In genomic region chr9:35611230-35611797, GRCh38 we compare ENCODE assay signal across 8 cellular contexts. TPM values are rescaled to one million over a fixed set of nuclear protein-coding genes. Genes with fewer than 3 reads are reported as not detected.
DNase-seq lines count a peak whose midpoint lies in the region; ATAC-seq, FAIRE-seq and TF ChIP-seq lines count a peak whose summit lies in the region.

No MANE protein-coding gene starts in this region.

- peaks cover 31% of the 10 kb centered on the region for H3K36me3 Mint-ChIP-seq in activated T-cell treated with anti-CD3 and anti-CD28 coated beads, Interleukin-2, amount 50 U/mL, for 24 hours (ENCODE audit: low read depth)

- H3K4me1 Mint-ChIP-seq in activated T-cell treated with anti-CD3 and anti-CD28 coated beads, Interleukin-2, amount 50 U/mL, for 24 hours (ENCODE audit: low read depth): peaks cover 16% of the 10 kb centered on the region

- H3K4me3 Mint-ChIP-seq in activated T-cell treated with anti-CD3 and anti-CD28 coated beads, Interleukin-2, amount 50 U/mL, for 24 hours: no peak overlapping the region

- peaks cover 0 to 7% (median under 1%) of the 10 kb centered on the region in 3 donors for H3K4me1 ChIP-seq in pancreas

- no peaks in the 10 kb centered on the region for H3K9me3 Mint-ChIP-seq in activated T-cell treated with anti-CD3 and anti-CD28 coated beads, Interleukin-2, amount 50 U/mL, for 24 hours

- no peaks in the 10 kb centered on the region for H3K9me3 ChIP-seq in pancreas

- H3K27me3 Mint-ChIP-seq in activated T-cell treated with anti-CD3 and anti-CD28 coated beads, Interleukin-2, amount 50 U/mL, for 24 hours: no peaks in the 10 kb centered on the region

- WGBS in pancreas, 2 donors: 18 to 19% methylated on average over 8 of the region's 8 CpGs

- no peak overlapping the region for H3K27ac ChIP-seq in pancreas

- H3K27ac Mint-ChIP-seq in activated T-cell treated with anti-CD3 and anti-CD28 coated beads, Interleukin-2, amount 50 U/mL, for 24 hours: no peak overlapping the region

- H3K27me3 ChIP-seq in pancreas: no peaks in the 10 kb centered on the region

- FAIRE-seq in pancreas (lab: Jason Lieb, UNC): no peak

- H3K4me3 ChIP-seq in fibroblast of the aortic adventitia (ENCODE audit: low read depth, low read length) (no peak overlapping the region), pancreas (no peak overlapping the region)

- ATAC-seq in pancreas (peak; percentile 56 to 83 (median 72)), GM19452 (IDR thresholded peaks at IDR 0.05; ENCODE audit: unreplicated experiment) (no peak), GM21526 (IDR thresholded peaks at IDR 0.05; ENCODE audit: low FRiP score, unreplicated experiment) (no peak)

- H3K36me3 ChIP-seq in pancreas: peaks cover 0 to 11% (median 0%) of the 10 kb centered on the region in 3 donors

- peak; percentile 62 for TF ChIP-seq CTCF in GM20000 (IDR thresholded peaks at IDR 0.05; ENCODE audit: extremely low read depth, missing control alignments)
- peak; percentile 72 for TF ChIP-seq CTCF in fibroblast of the aortic adventitia (IDR thresholded peaks at IDR 0.05; ENCODE audit: insufficient read depth, low read length)
- peak; percentile 19 to 53 (median 40) for TF ChIP-seq CTCF in pancreas (IDR thresholded peaks at IDR 0.05)

- intact Hi-C loops in pancreas (cut with DNase I): no loop called here

- DNase-seq in AML-193 (lab: John Stamatoyannopoulos, UW) (peak; percentile 17 to 19), GM20000 (ENCODE audit: low spot score) (peak; percentile 73), NCI-H82 (lab: John Stamatoyannopoulos, UW) (peak; percentile 75), fibroblast of the aortic adventitia (ENCODE audit: low read depth) (peak; percentile 44), pancreas (no peak)
- peak; percentile 68 for DNase-seq in activated T-cell treated with anti-CD3 and anti-CD28 coated beads, Interleukin-2, amount 50 U/mL, for 24 hours

RNA-seq across cellular contexts. Expression of gene TESK1, which starts 6.3 kb away (rescaled TPM):
- total RNA-seq in fibroblast of the aortic adventitia (ENCODE audit: low replicate concordance) (13.3 and 21.3 TPM in 2 replicates), pancreas (10 to 100 TPM; 12.1 to 23.0 (median 14.2) TPM)
- 10 to 100 TPM; 38.7 to 56.6 TPM for polyA plus RNA-seq in pancreas

RNA-seq across cellular contexts. Expression of gene CD72, which starts 6.9 kb away (rescaled TPM):
- total RNA-seq in fibroblast of the aortic adventitia (ENCODE audit: low replicate concordance) (1.1 and 1.9 TPM in 2 replicates), pancreas (1 to 10 TPM in 5 of 6 donors, under 1 TPM in 1; 0.88 to 3.4 (median 2.9) TPM)
- 1 to 10 TPM; 3.5 to 7.7 TPM for polyA plus RNA-seq in pancreas

RNA-seq across cellular contexts. Expression of gene SIT1, which starts 39.4 kb away (rescaled TPM):
- total RNA-seq in fibroblast of the aortic adventitia (ENCODE audit: low replicate concordance) (0.18 and 1.6 TPM in 2 replicates), pancreas (under 1 TPM in 4 of 6 donors, not detected in 2; 0.25 to 0.59 (median 0.46) TPM)
- polyA plus RNA-seq in pancreas: under 1 TPM; 0.27 to 0.45 TPM

RNA-seq across cellular contexts. Expression of gene RMRP, which starts 46.5 kb away (rescaled TPM):
- total RNA-seq in fibroblast of the aortic adventitia (ENCODE audit: low replicate concordance) (966 and 30,763 TPM in 2 replicates), pancreas (over 10,000 TPM in 4 of 6 donors, 1,000 to 10,000 TPM in 2; 3,151 to 15,171 (median 11,469) TPM)
- 100 to 1,000 TPM in 1 of 2 donors, 10 to 100 TPM in 1; 80.5 to 300 TPM for polyA plus RNA-seq in pancreas

RNA-seq across cellular contexts. Expression of gene CCDC107, which starts 46.8 kb away (rescaled TPM):
- 6.1 and 10.9 TPM in 2 replicates for total RNA-seq in fibroblast of the aortic adventitia (ENCODE audit: low replicate concordance)
- 10 to 100 TPM; 13.8 to 32.6 (median 19.0) TPM for total RNA-seq in pancreas
- 10 to 100 TPM; 55.4 to 84.7 TPM for polyA plus RNA-seq in pancreas

Comparison
In these comparisons a context has a peak if more than half of its experiments do, and no peak if none do; other contexts are left out.
1. DNase-seq: peak in AML-193 (2 of 2), GM20000 (single experiment), NCI-H82 (single experiment), activated T-cell treated with anti-CD3 and anti-CD28 coated beads, Interleukin-2, amount 50 U/mL, for 24 hours (single experiment) and fibroblast of the aortic adventitia (single experiment); none in pancreas (0 of 6).
2. ATAC-seq: peak in pancreas (4 of 4); none in GM19452 (single experiment) and GM21526 (single experiment).
3. Peak in every context shown above with its lines, with median percentiles within 50 percentile points of each other: CTCF ChIP-seq.